ENCODE assay signal across 15 cellular contexts in genomic region chr2:44551001-44551400, GRCh38.
"Had no signal": no experiment of that assay in that cellular context is flagged by ENCODE, and none has a peak within 500 bp of the region (broad histone marks: within the 10 kb centered on the region; RNA-seq: fewer than 3 reads in every experiment).

No MANE protein-coding gene starts in this region.

- H3K36me3 ChIP-seq: left ventricle myocardium inferior, tibial nerve had no signal

- DNase-seq: activated CD8-positive, alpha-beta memory T cell treated with anti-CD3 and anti-CD28 coated beads for 24 hours; activated naive CD4-positive, alpha-beta T cell treated with Interleukin-2 at 50 U/mL for 16 hours; activated naive CD8-positive, alpha-beta T cell treated with anti-CD3 and anti-CD28 coated beads, Interleukin-2, amount 10 ng/mL, durations not matched to agents 7 days and 5 days; amygdala; central memory CD4-positive, alpha-beta T cell; dorsolateral prefrontal cortex; head of caudate nucleus; left ventricle myocardium inferior; mucosa of descending colon; naive B cell; stimulated activated CD8-positive, alpha-beta memory T cell treated with anti-CD3 and anti-CD28 coated beads, Interleukin-4, amount 100 ng/mL, for 48 hours; stimulated activated naive CD8-positive, alpha-beta T cell treated with anti-CD3 and anti-CD28 coated beads, Interleukin-15, Interleukin-2, amounts not matched to agents 100 U/mL and 50 U/mL, for 24 hours; substantia nigra; T1000 had no signal

- H3K27me3 ChIP-seq: dorsolateral prefrontal cortex, tibial nerve had no signal

- H3K9me3 ChIP-seq: left ventricle myocardium inferior, mucosa of descending colon, tibial nerve had no signal

- H3K4me3 ChIP-seq: dorsolateral prefrontal cortex, left ventricle myocardium inferior, mucosa of descending colon, tibial nerve had no signal

- H3K4me1 ChIP-seq: left ventricle myocardium inferior, tibial nerve had no signal

- H3K27ac ChIP-seq: dorsolateral prefrontal cortex, left ventricle myocardium inferior, tibial nerve had no signal
